ENCODE assay signal across 21 cellular contexts in the genomic region with DNA sequence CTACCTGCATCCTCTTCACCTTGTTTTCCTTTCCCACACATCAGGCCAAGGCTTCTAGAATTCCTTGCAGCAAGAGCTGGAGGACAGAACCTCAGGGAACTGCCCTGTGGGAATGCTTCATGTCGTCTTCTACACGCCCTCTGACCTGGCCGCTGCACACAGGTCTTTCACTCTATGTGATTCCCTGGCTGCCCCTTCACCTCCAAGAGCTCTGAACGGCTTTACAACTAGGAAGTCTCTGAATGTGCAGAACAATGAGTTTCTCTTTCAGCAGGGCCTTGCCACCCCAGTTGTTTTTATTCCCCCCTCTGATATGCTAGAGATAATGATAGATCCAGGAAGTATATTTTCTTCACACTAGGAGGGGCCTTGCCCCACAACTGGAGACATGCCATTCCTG.
A peak's percentile ranks its signal among the peaks of the same experiment; 100 is the strongest.
DNase-seq lines count a peak whose midpoint lies in the region; ATAC-seq and TF ChIP-seq lines count a peak whose summit lies in the region.
"Had no signal": no experiment of that assay in that cellular context is flagged by ENCODE, and none has a peak within 500 bp of the region (broad histone marks: within the 10 kb centered on the region; RNA-seq: fewer than 3 reads in every experiment).

No MANE protein-coding gene starts in this region.

- intact Hi-C loops in CD8-positive, alpha-beta T cell (cut with DNase I, micrococcal nuclease): no loop called here
- intact Hi-C loops in mammary epithelial cell (cut with micrococcal nuclease) (loop anchor here (5.0 to 10.0 kb wide), 2 partner anchors 119 to 803 kb away; no protein-coding TSS in a partner anchor), uterus (cut with DNase I; ENCODE audit: low total_unique reads) (no loop called here)
- intact Hi-C loops in naive thymus-derived CD4-positive, alpha-beta T cell (cut with micrococcal nuclease): no loop called here

- WGBS in mammary epithelial cell (ENCODE audit: low coverage, missing lambda C conversion rate): 66% methylated on average over 4 of the region's 4 CpGs

- CTCF ChIA-PET in CD8-positive, alpha-beta T cell (lab: Charles Lee): interaction anchor here (0.9 to 2.0 kb wide), 3 partner anchors 13 to 589 kb away, joined by 3 to 6 read pairs (median 3); no protein-coding TSS in a partner anchor
- CTCF ChIA-PET in mammary epithelial cell (lab: Charles Lee; ENCODE audit: low non-redundant PET): no interaction called here
- CTCF ChIA-PET in naive thymus-derived CD4-positive, alpha-beta T cell (lab: Charles Lee): interaction anchor here (0.6 kb wide), 1 partner anchor 47 kb away, joined by 3 read pairs; no protein-coding TSS in a partner anchor

- peaks cover 82% of the 10 kb centered on the region for H3K4me1 Mint-ChIP-seq in CD8-positive, alpha-beta T cell (ENCODE audit: low read depth)
- peaks cover 59 to 99% (median 87%) of the 10 kb centered on the region in 7 donors for H3K4me1 Mint-ChIP-seq in naive thymus-derived CD4-positive, alpha-beta T cell

- H3K79me2 ChIP-seq in mammary epithelial cell (ENCODE audit: insufficient read depth, low read length): peaks cover 56% of the 10 kb centered on the region

- H3K4me1 ChIP-seq in BLaER1 treated with 17β-estradiol and CSF1 and Interleukin-3, amounts not matched to agents 10 nM and 100 nM: peaks cover 92 to 100% (median 100%) of the 10 kb centered on the region in 10 experiments
- H3K4me1 ChIP-seq in CD8-positive, alpha-beta T cell (ENCODE audit: insufficient read depth, low read length): peaks cover 44% of the 10 kb centered on the region
- H3K4me1 ChIP-seq in mammary epithelial cell (ENCODE audit: insufficient read depth, low read length) (peaks cover 96% of the 10 kb centered on the region), uterus (peaks cover 0 to 3% of the 10 kb centered on the region in 2 donors)
- H3K4me1 ChIP-seq in naive thymus-derived CD4-positive, alpha-beta T cell (ENCODE audit: control insufficient read depth in 2 of 2, insufficient read depth in 2 of 2, low read length in 2 of 2): peaks cover 32 to 49% of the 10 kb centered on the region in 2 donors
- H3K4me1 ChIP-seq: body of pancreas had no signal

- TF ChIP-seq POLR2A in uterus (IDR thresholded peaks at IDR 0.05): no peak

- peak overlapping the region; percentile 92 for H3K27ac Mint-ChIP-seq in CD8-positive, alpha-beta T cell
- peak overlapping the region in 8 of 9 donors; percentile 34 to 89 (median 80) for H3K27ac Mint-ChIP-seq in naive thymus-derived CD4-positive, alpha-beta T cell

- peaks cover 0 to 11% (median 0%) of the 10 kb centered on the region in 11 experiments; a peak in 3 of 22 replicates for H3K9me3 ChIP-seq in BLaER1 treated with 17β-estradiol and CSF1 and Interleukin-3, amounts not matched to agents 10 nM and 100 nM (replicated peaks in 1 of 11)
- no peaks in the 10 kb centered on the region for H3K9me3 ChIP-seq in CD8-positive, alpha-beta T cell (ENCODE audit: low read length)
- H3K9me3 ChIP-seq in mammary epithelial cell (replicated peaks; ENCODE audit: insufficient read depth, low read length) (peaks cover 2% of the 10 kb centered on the region), uterus (no peaks in the 10 kb centered on the region)
- H3K9me3 ChIP-seq in naive thymus-derived CD4-positive, alpha-beta T cell (ENCODE audit: control insufficient read depth in 2 of 3, low read length in 3 of 3): no peaks in the 10 kb centered on the region
- H3K9me3 ChIP-seq: body of pancreas, ovary, thyroid gland had no signal

- no peak for TF ChIP-seq CTCF in CD8-positive, alpha-beta T cell (IDR thresholded peaks at IDR 0.05)
- TF ChIP-seq CTCF in mammary epithelial cell (conservative IDR thresholded peaks at IDR 0.05 in 1 of 2, IDR thresholded peaks at IDR 0.05 in 1 of 2; ENCODE audit: extremely low read depth in 1 of 2, insufficient read depth in 1 of 2, low read depth in 1 of 2, low read length in 2 of 2) (no peak), uterus (IDR thresholded peaks at IDR 0.05) (no peak)

- peaks cover 84% of the 10 kb centered on the region for H3K36me3 Mint-ChIP-seq in CD8-positive, alpha-beta T cell
- H3K36me3 Mint-ChIP-seq in naive thymus-derived CD4-positive, alpha-beta T cell: peaks cover 14 to 78% (median 44%) of the 10 kb centered on the region in 5 donors

- POLR2A ChIA-PET in CD8-positive, alpha-beta T cell (lab: Charles Lee): no interaction called here
- POLR2A ChIA-PET in naive thymus-derived CD4-positive, alpha-beta T cell (lab: Charles Lee): no interaction called here

- H3K27me3 ChIP-seq in BLaER1 treated with 17β-estradiol and CSF1 and Interleukin-3, amounts not matched to agents 10 nM and 100 nM: no peaks in the 10 kb centered on the region
- H3K27me3 ChIP-seq in CD8-positive, alpha-beta T cell (ENCODE audit: insufficient read depth, low read length): no peaks in the 10 kb centered on the region
- H3K27me3 ChIP-seq in mammary epithelial cell (ENCODE audit: insufficient read depth, low read length) (no peaks in the 10 kb centered on the region), uterus (no peaks in the 10 kb centered on the region)
- no peaks in the 10 kb centered on the region for H3K27me3 ChIP-seq in naive thymus-derived CD4-positive, alpha-beta T cell (ENCODE audit: control insufficient read depth in 2 of 2, insufficient read depth in 2 of 2, low read length in 2 of 2)
- H3K27me3 ChIP-seq: body of pancreas, ovary, thyroid gland had no signal

- peaks cover 98 to 100% (median 100%) of the 10 kb centered on the region in 11 experiments for H3K36me3 ChIP-seq in BLaER1 treated with 17β-estradiol and CSF1 and Interleukin-3, amounts not matched to agents 10 nM and 100 nM
- peaks cover 6% of the 10 kb centered on the region for H3K36me3 ChIP-seq in CD8-positive, alpha-beta T cell (ENCODE audit: insufficient read depth, low read length)
- peaks cover 14% of the 10 kb centered on the region for H3K36me3 ChIP-seq in mammary epithelial cell (ENCODE audit: insufficient read depth, low read length)
- peaks cover 0 to 47% (median 10%) of the 10 kb centered on the region in 3 experiments for H3K36me3 ChIP-seq in naive thymus-derived CD4-positive, alpha-beta T cell (ENCODE audit: control insufficient read depth in 2 of 3, insufficient read depth in 3 of 3, low read length in 3 of 3)
- no peaks in the 10 kb centered on the region for H3K36me3 ChIP-seq in uterus
- H3K36me3 ChIP-seq: ovary, thyroid gland had no signal

- H3K27me3 Mint-ChIP-seq in CD8-positive, alpha-beta T cell (ENCODE audit: low read depth): no peaks in the 10 kb centered on the region
- H3K27me3 Mint-ChIP-seq in naive thymus-derived CD4-positive, alpha-beta T cell: no peaks in the 10 kb centered on the region
- H3K27me3 Mint-ChIP-seq: IgD-negative memory B cell had no signal

- in situ Hi-C loops in mammary epithelial cell (cut with MboI; ENCODE audit: low sequenced_read_pairs in 2 of 2): no loop called here

- peak overlapping the region in 1 of 11 experiments; percentile 4; a peak in 2 of 22 replicates for H3K27ac ChIP-seq in BLaER1 treated with 17β-estradiol and CSF1 and Interleukin-3, amounts not matched to agents 10 nM and 100 nM
- H3K27ac ChIP-seq in CD8-positive, alpha-beta T cell (ENCODE audit: low read depth, low read length): no peak overlapping the region
- H3K27ac ChIP-seq in mammary epithelial cell (ENCODE audit: insufficient read depth, low read depth, low read length) (peak overlapping the region; percentile 3), uterus (no peak overlapping the region)
- no peak overlapping the region for H3K27ac ChIP-seq in naive thymus-derived CD4-positive, alpha-beta T cell (ENCODE audit: low read depth, low read length)
- H3K27ac ChIP-seq: body of pancreas, dorsolateral prefrontal cortex, heart right ventricle, ovary, SK-N-MC, thyroid gland had no signal

- peak overlapping the region; percentile 69 to 87 (median 79) for H3K4me2 ChIP-seq in BLaER1 treated with 17β-estradiol and CSF1 and Interleukin-3, amounts not matched to agents 10 nM and 100 nM
- no peak overlapping the region for H3K4me2 ChIP-seq in mammary epithelial cell (ENCODE audit: insufficient read depth, low read depth, low read length)

- H4K20me1 ChIP-seq in BLaER1 treated with 17β-estradiol and CSF1 and Interleukin-3, amounts not matched to agents 10 nM and 100 nM: peaks cover 98 to 100% (median 100%) of the 10 kb centered on the region in 11 experiments
- no peaks in the 10 kb centered on the region for H4K20me1 ChIP-seq in mammary epithelial cell (ENCODE audit: insufficient read depth, low read length)

- no peak for DNase-seq in CD8-positive, alpha-beta T cell
- DNase-seq in mammary epithelial cell (no peak), globus pallidus (ENCODE audit: low spot score) (no peak), HPDE6-E6E7 (ENCODE audit: extremely low spot score) (no peak), NCI-H2081 treated with DMSO at 0.1 percent for 48 hours (lab: John Stamatoyannopoulos, UW) (no peak), uterus (no peak)
- no peak for DNase-seq in naive thymus-derived CD4-positive, alpha-beta T cell
- DNase-seq: activated CD8-positive, alpha-beta memory T cell treated with anti-CD3 and anti-CD28 coated beads for 24 hours; activated gamma-delta T cell treated with Interleukin-2 at 50 U/mL for 16 hours; body of pancreas; dorsolateral prefrontal cortex; heart right ventricle; islet precursor cell; midbrain; NCI-H2107; NCI-H748 treated with DMSO at 0.1 percent for 48 hours; ovary; thyroid gland had no signal

- H2AFZ ChIP-seq in mammary epithelial cell (ENCODE audit: low read depth, low read length): no peak overlapping the region

- peak overlapping the region; percentile 12 for H3K4me3 Mint-ChIP-seq in CD8-positive, alpha-beta T cell
- H3K4me3 Mint-ChIP-seq in naive thymus-derived CD4-positive, alpha-beta T cell: peak overlapping the region in 4 of 10 donors; percentile 8 to 23 (median 19)

- BruUV-seq in mammary epithelial cell (replicated peaks; lab: Mats Ljungman, UMichigan): no TSS peak

- H3K4me3 ChIP-seq in BLaER1 treated with 17β-estradiol and CSF1 and Interleukin-3, amounts not matched to agents 10 nM and 100 nM: no peak overlapping the region
- no peak overlapping the region for H3K4me3 ChIP-seq in CD8-positive, alpha-beta T cell (ENCODE audit: low read depth, low read length)
- H3K4me3 ChIP-seq in mammary epithelial cell (replicated peaks in 1 of 3; ENCODE audit: insufficient read depth in 1 of 3, low read depth in 2 of 3, low read length in 3 of 3) (no peak overlapping the region), uterus (no peak overlapping the region)
- no peak overlapping the region for H3K4me3 ChIP-seq in naive thymus-derived CD4-positive, alpha-beta T cell (ENCODE audit: low read length)
- H3K4me3 ChIP-seq: body of pancreas, dorsolateral prefrontal cortex, heart right ventricle, ovary, SK-N-MC, thyroid gland had no signal

- no peak for ATAC-seq in CD8-positive, alpha-beta T cell
- ATAC-seq in naive thymus-derived CD4-positive, alpha-beta T cell: no peak
- ATAC-seq: body of pancreas, heart right ventricle had no signal

- no peak overlapping the region for H3K9ac ChIP-seq in BLaER1 treated with 17β-estradiol and CSF1 and Interleukin-3, amounts not matched to agents 10 nM and 100 nM
- H3K9ac ChIP-seq in mammary epithelial cell (ENCODE audit: insufficient read depth, low read length): no peak overlapping the region

- peaks cover 2% of the 10 kb centered on the region for H3K9me3 Mint-ChIP-seq in CD8-positive, alpha-beta T cell
- H3K9me3 Mint-ChIP-seq in naive thymus-derived CD4-positive, alpha-beta T cell: peaks cover 0 to 6% (median 0%) of the 10 kb centered on the region in 11 donors

- dilution Hi-C loops in mammary epithelial cell (cut with HindIII; ENCODE audit: low sequenced_read_pairs): no loop called here
